In the genomic region with DNA sequence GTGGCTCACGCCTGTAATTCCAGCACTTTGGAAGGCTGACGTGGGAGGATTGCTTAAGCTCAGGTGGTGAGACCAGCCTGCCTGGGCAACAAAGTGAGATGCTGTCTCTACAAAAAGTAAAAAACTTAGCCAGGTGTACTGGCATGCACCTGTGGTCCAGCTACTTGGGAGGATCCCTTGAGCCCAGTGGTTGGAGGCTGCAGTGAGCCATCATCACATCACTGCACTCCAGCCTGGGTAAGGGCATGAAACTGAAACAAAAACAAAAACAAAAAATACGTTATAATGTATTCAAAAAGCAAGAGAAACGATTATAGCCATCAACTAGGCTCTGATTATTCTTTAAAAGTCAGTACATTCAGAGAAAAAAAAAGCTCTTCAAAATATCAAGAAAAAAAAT, we compare ENCODE assay signal across 13 cellular contexts.
"Had no signal": no experiment of that assay in that cellular context is flagged by ENCODE, and none has a peak within 500 bp of the region (broad histone marks: within the 10 kb centered on the region; RNA-seq: fewer than 3 reads in every experiment).

No MANE protein-coding gene starts in this region.

- H3K9me3 Mint-ChIP-seq: naive thymus-derived CD8-positive, alpha-beta T cell; stimulated activated naive B cell treated with anti-CD40 and anti-IgM and Interleukin-4, amounts not matched to agents 10 μg/mL and 1 μg/mL and 100 μg/mL, for 72 hours had no signal

- H3K4me3 Mint-ChIP-seq: stimulated activated naive B cell treated with anti-CD40 and anti-IgM and Interleukin-4, amounts not matched to agents 10 μg/mL and 1 μg/mL and 100 μg/mL, for 72 hours had no signal

- H3K27ac Mint-ChIP-seq: stimulated activated naive B cell treated with anti-CD40 and anti-IgM and Interleukin-4, amounts not matched to agents 10 μg/mL and 1 μg/mL and 100 μg/mL, for 72 hours had no signal

- FAIRE-seq: astrocyte, colon had no signal

- ATAC-seq: left colon; naive thymus-derived CD8-positive, alpha-beta T cell; stimulated activated naive B cell treated with anti-CD40 and anti-IgM and Interleukin-4, amounts not matched to agents 10 μg/mL and 1 μg/mL and 100 μg/mL, for 72 hours had no signal

- H3K27me3 Mint-ChIP-seq: naive thymus-derived CD8-positive, alpha-beta T cell; stimulated activated naive B cell treated with anti-CD40 and anti-IgM and Interleukin-4, amounts not matched to agents 10 μg/mL and 1 μg/mL and 100 μg/mL, for 72 hours had no signal

- DNase-seq: activated CD8-positive, alpha-beta memory T cell treated with anti-CD3 and anti-CD28 coated beads for 24 hours; activated gamma-delta T cell treated with Interleukin-2 at 50 U/mL for 16 hours; activated T-cell treated with anti-CD3 and anti-CD28 coated beads, Interleukin-2, amount 50 U/mL, for 1 hour; foreskin melanocyte; head of caudate nucleus; left colon; naive thymus-derived CD8-positive, alpha-beta T cell; nucleus accumbens; stimulated activated naive B cell treated with anti-CD40 and anti-IgM and Interleukin-4, amounts not matched to agents 10 μg/mL and 1 μg/mL and 100 μg/mL, for 72 hours; substantia nigra; transverse colon had no signal
